In genomic region chr7:154767821-154768415, GRCh38 we compare ENCODE assay signal across 3 cellular contexts.
TF ChIP-seq lines count a peak whose summit lies in the region.

No MANE protein-coding gene starts in this region.

TF ChIP-seq in IMR-90, 13 proteins besides CTCF, POLR2A, EP300 and RAD21:
- TF ChIP-seq MAZ (IDR thresholded peaks at IDR 0.05; ENCODE audit: borderline replicate concordance, low read depth, low read length) (no peak), BHLHE40 (IDR thresholded peaks at IDR 0.05; ENCODE audit: low read depth, low read length) (no peak), RFX5 (IDR thresholded peaks at IDR 0.05; ENCODE audit: low read depth, low read length) (no peak), RCOR1 (IDR thresholded peaks at IDR 0.05; ENCODE audit: insufficient replicate concordance, low read length) (no peak), CHD1 (IDR thresholded peaks at IDR 0.05; ENCODE audit: low read depth, low read length) (no peak), ELK1 (IDR thresholded peaks at IDR 0.05; ENCODE audit: borderline replicate concordance, low read depth, low read length) (no peak), MXI1 (IDR thresholded peaks at IDR 0.05; ENCODE audit: borderline replicate concordance, low read depth, low read length) (no peak), SMC3 (IDR thresholded peaks at IDR 0.05; ENCODE audit: low read depth, low read length) (no peak), NFE2L2 (IDR thresholded peaks at IDR 0.05; ENCODE audit: low read depth, low read length) (no peak), FOS (IDR thresholded peaks at IDR 0.05; ENCODE audit: low read depth, low read length) (no peak), USF2 (IDR thresholded peaks at IDR 0.05; ENCODE audit: low read depth, low read length) (no peak), CEBPB (IDR thresholded peaks at IDR 0.05; ENCODE audit: low read depth, low read length) (no peak), MAFK (IDR thresholded peaks at IDR 0.05; ENCODE audit: low read depth, low read length) (no peak)
TF ChIP-seq in IMR-90: peak in this region for 0.

TF ChIP-seq in H1, 55 proteins besides CTCF, POLR2A, EP300 and RAD21:
- TF ChIP-seq FOSL1 (IDR thresholded peaks at IDR 0.05; ENCODE audit: insufficient read depth, low read depth, low read length) (no peak), HDAC6 (IDR thresholded peaks at IDR 0.05; ENCODE audit: low read depth, low read length) (no peak), SP2 (IDR thresholded peaks at IDR 0.05; ENCODE audit: low read length) (no peak)
TF ChIP-seq in H1: peak in this region for 0.

TF ChIP-seq in HepG2, 621 proteins besides CTCF, POLR2A, EP300 and RAD21:
- TF ChIP-seq SIN3B (IDR thresholded peaks at IDR 0.05; ENCODE audit: low read length) (no peak), CCDC6 (CRISPR knock-in tag; IDR thresholded peaks at IDR 0.05) (no peak), MTERF4 (CRISPR knock-in tag; IDR thresholded peaks at IDR 0.05) (no peak), NRL (CRISPR knock-in tag; IDR thresholded peaks at IDR 0.05; ENCODE audit: borderline replicate concordance) (no peak), MED8 (CRISPR knock-in tag; IDR thresholded peaks at IDR 0.05; ENCODE audit: insufficient replicate concordance) (no peak), ZFP82 (CRISPR knock-in tag; IDR thresholded peaks at IDR 0.05; ENCODE audit: borderline replicate concordance) (no peak), ZNF576 (CRISPR knock-in tag; IDR thresholded peaks at IDR 0.05) (no peak), MLLT10 (CRISPR knock-in tag; IDR thresholded peaks at IDR 0.05) (no peak), ZNF607 (CRISPR knock-in tag; IDR thresholded peaks at IDR 0.05; ENCODE audit: borderline replicate concordance) (no peak), MAF1 (CRISPR knock-in tag; IDR thresholded peaks at IDR 0.05; ENCODE audit: borderline replicate concordance) (no peak), TAF15 (IDR thresholded peaks at IDR 0.05; ENCODE audit: low read depth, low read length, poor library complexity, severe bottlenecking) (no peak), ZNF160 (CRISPR knock-in tag; IDR thresholded peaks at IDR 0.05) (no peak), HINFP (CRISPR knock-in tag; IDR thresholded peaks at IDR 0.05; ENCODE audit: low read depth) (no peak), IRF9 (CRISPR knock-in tag; IDR thresholded peaks at IDR 0.05; ENCODE audit: borderline replicate concordance) (no peak), KIAA2018 (CRISPR knock-in tag; IDR thresholded peaks at IDR 0.05; ENCODE audit: borderline replicate concordance) (no peak)
